ENCODE assay signal across 26 cellular contexts in genomic region chr18:6610436-6610835, GRCh38.
A peak's percentile ranks its signal among the peaks of the same experiment; 100 is the strongest.
DNase-seq lines count a peak whose midpoint lies in the region; ATAC-seq, FAIRE-seq and TF ChIP-seq lines count a peak whose summit lies in the region.
"Had no signal": no experiment of that assay in that cellular context is flagged by ENCODE, and none has a peak within 500 bp of the region (broad histone marks: within the 10 kb centered on the region; RNA-seq: fewer than 3 reads in every experiment).

No MANE protein-coding gene starts in this region.

- no peak overlapping the region for H3K4me3 Mint-ChIP-seq in type B pancreatic cell
- H3K4me3 Mint-ChIP-seq in activated T-cell treated with anti-CD3 and anti-CD28 coated beads, Interleukin-2, amount 50 U/mL, for 4 hours, result no peak overlapping the region
- H3K4me3 Mint-ChIP-seq: activated CD8-positive, alpha-beta T cell treated with anti-CD3 and anti-CD28 coated beads for 36 hours; activated naive CD8-positive, alpha-beta T cell; CD4-positive, CD25-positive, alpha-beta regulatory T cell; endodermal cell; HFFc6; naive thymus-derived CD8-positive, alpha-beta T cell had no signal

- H3K9me3 ChIP-seq in SK-N-MC (ENCODE audit: low read depth, low read length), result no peaks in the 10 kb centered on the region
- H3K9me3 ChIP-seq in kidney (ENCODE audit: control insufficient read depth in 1 of 2, low read length in 2 of 2), result no peaks in the 10 kb centered on the region
- H3K9me3 ChIP-seq: transverse colon had no signal

- peaks cover 39% of the 10 kb centered on the region for H3K4me1 Mint-ChIP-seq in type B pancreatic cell (ENCODE audit: unreplicated experiment)
- no peaks in the 10 kb centered on the region for H3K4me1 Mint-ChIP-seq in activated T-cell treated with anti-CD3 and anti-CD28 coated beads, Interleukin-2, amount 50 U/mL, for 4 hours (ENCODE audit: low read depth)
- H3K4me1 Mint-ChIP-seq: CD4-positive, CD25-positive, alpha-beta regulatory T cell; naive thymus-derived CD8-positive, alpha-beta T cell had no signal

- H3K27ac ChIP-seq in SK-N-MC (peak overlapping the region; percentile 95), kidney (ENCODE audit: low read depth in 2 of 2, low read length in 2 of 2) (no peak overlapping the region)
- H3K27ac ChIP-seq: PC-9, spleen, transverse colon had no signal

- intact Hi-C loops in kidney (cut with DNase I), result no loop called here

- FAIRE-seq in kidney (lab: Jason Lieb, UNC), result no peak
- FAIRE-seq: astrocyte, GM12878, HepG2 had no signal

- no peak for ATAC-seq in activated T-cell treated with anti-CD3 and anti-CD28 coated beads, Interleukin-2, amount 50 U/mL, for 4 hours
- ATAC-seq: activated CD8-positive, alpha-beta T cell treated with anti-CD3 and anti-CD28 coated beads for 36 hours; GM12878; HepG2; naive thymus-derived CD8-positive, alpha-beta T cell had no signal

- H3K9me3 Mint-ChIP-seq in type B pancreatic cell, result peaks cover 14% of the 10 kb centered on the region
- H3K9me3 Mint-ChIP-seq in activated T-cell treated with anti-CD3 and anti-CD28 coated beads, Interleukin-2, amount 50 U/mL, for 4 hours, result peaks cover 14% of the 10 kb centered on the region

- DNase-seq in GM04504 (ENCODE audit: low read depth), result peak; percentile 52
- peak; percentile 37 for DNase-seq in SK-N-MC (ENCODE audit: low read depth, low spot score)
- peak; percentile 22 for DNase-seq in fibroblast of peridontal ligament (ENCODE audit: extremely low read depth)
- DNase-seq in type B pancreatic cell (ENCODE audit: extremely low spot score, unreplicated experiment), result no peak
- DNase-seq in activated T-cell treated with anti-CD3 and anti-CD28 coated beads, Interleukin-2, amount 50 U/mL, for 4 hours, result no peak
- no peak for DNase-seq in kidney
- no peak for DNase-seq in NCI-H1436 treated with DMSO at 0.1 percent for 48 hours (lab: John Stamatoyannopoulos, UW)
- DNase-seq: activated CD4-positive, alpha-beta T cell treated with anti-CD3 and anti-CD28 coated beads for 1 hour; activated CD8-positive, alpha-beta T cell treated with anti-CD3 and anti-CD28 coated beads for 36 hours; CD4-positive, CD25-positive, alpha-beta regulatory T cell; central memory CD4-positive, alpha-beta T cell; endodermal cell; HFFc6; naive thymus-derived CD8-positive, alpha-beta T cell; NCI-H1048; NCI-H187 treated with DMSO at 0.1 percent for 48 hours; NCI-H524; PC-9; spleen; stimulated activated CD4-positive, alpha-beta T cell treated with anti-CD3 and anti-CD28 coated beads, Interleukin-2, amount 100 ng/mL, for 48 hours; T-helper 1 cell; transverse colon had no signal

- TF ChIP-seq CTCF in type B pancreatic cell (conservative IDR thresholded peaks at IDR 0.05), result no peak
- TF ChIP-seq CTCF in kidney (IDR thresholded peaks at IDR 0.05; ENCODE audit: borderline replicate concordance, extremely low read depth, insufficient read depth), result no peak

- peaks cover 4% of the 10 kb centered on the region for H3K27me3 Mint-ChIP-seq in type B pancreatic cell
- H3K27me3 Mint-ChIP-seq in activated T-cell treated with anti-CD3 and anti-CD28 coated beads, Interleukin-2, amount 50 U/mL, for 4 hours (ENCODE audit: low read depth), result no peaks in the 10 kb centered on the region
- H3K27me3 Mint-ChIP-seq: activated CD8-positive, alpha-beta T cell treated with anti-CD3 and anti-CD28 coated beads for 36 hours; activated naive CD8-positive, alpha-beta T cell had no signal

- H3K4me3 ChIP-seq in SK-N-MC (peak overlapping the region; percentile 57), kidney (ENCODE audit: low read length in 2 of 2) (no peak overlapping the region)
- H3K4me3 ChIP-seq: GM12878, PC-9, spleen, transverse colon had no signal

- H3K36me3 ChIP-seq in SK-N-MC (ENCODE audit: insufficient read depth, low read length) (no peaks in the 10 kb centered on the region), kidney (ENCODE audit: control insufficient read depth in 1 of 2, insufficient read depth in 2 of 2, low read length in 2 of 2) (no peaks in the 10 kb centered on the region)
- H3K36me3 ChIP-seq: spleen, transverse colon had no signal

- peaks cover 0 to 3% of the 10 kb centered on the region in 2 donors for H3K4me1 ChIP-seq in kidney (ENCODE audit: control insufficient read depth in 1 of 2, insufficient read depth in 1 of 2, low read depth in 1 of 2, low read length in 2 of 2)
- H3K4me1 ChIP-seq: spleen, transverse colon had no signal

- peak overlapping the region; percentile 41 for H3K9ac ChIP-seq in SK-N-MC (ENCODE audit: insufficient read length)
- H3K9ac ChIP-seq in kidney (ENCODE audit: low read length in 2 of 2), result no peak overlapping the region

- H3K36me3 Mint-ChIP-seq in type B pancreatic cell, result peaks cover 9% of the 10 kb centered on the region
- no peaks in the 10 kb centered on the region for H3K36me3 Mint-ChIP-seq in activated T-cell treated with anti-CD3 and anti-CD28 coated beads, Interleukin-2, amount 50 U/mL, for 4 hours (ENCODE audit: insufficient read depth)
- H3K36me3 Mint-ChIP-seq: activated naive CD8-positive, alpha-beta T cell; CD4-positive, CD25-positive, alpha-beta regulatory T cell; naive thymus-derived CD8-positive, alpha-beta T cell had no signal

- peak overlapping the region; percentile 28 for H3K27ac Mint-ChIP-seq in type B pancreatic cell
- H3K27ac Mint-ChIP-seq: activated CD8-positive, alpha-beta T cell treated with anti-CD3 and anti-CD28 coated beads for 36 hours; activated naive CD8-positive, alpha-beta T cell; CD4-positive, CD25-positive, alpha-beta regulatory T cell; endodermal cell; HFFc6; naive thymus-derived CD8-positive, alpha-beta T cell had no signal

Comparison
In these comparisons a context has a peak if more than half of its experiments do, and no peak if none do; other contexts are left out.
1. DNase-seq: peak in GM04504 (single experiment), SK-N-MC (single experiment) and fibroblast of peridontal ligament (single experiment); none in type B pancreatic cell (single experiment), activated T-cell treated with anti-CD3 and anti-CD28 coated beads, Interleukin-2, amount 50 U/mL, for 4 hours (single experiment), kidney (single experiment) and NCI-H1436 treated with DMSO at 0.1 percent for 48 hours (single experiment).